17 cellular contexts compared by ENCODE assay signal in genomic region chr16:23406546-23407240, GRCh38.
"Had no signal": no experiment of that assay in that cellular context is flagged by ENCODE, and none has a peak within 500 bp of the region (broad histone marks: within the 10 kb centered on the region; RNA-seq: fewer than 3 reads in every experiment).

No MANE protein-coding gene starts in this region.

- H3K4me3 ChIP-seq: heart right ventricle, thoracic aorta, upper lobe of left lung had no signal

- H3K9me3 ChIP-seq: heart right ventricle, thoracic aorta, upper lobe of left lung had no signal

- DNase-seq: activated CD4-positive, alpha-beta T cell treated with anti-CD3 and anti-CD28 coated beads for 1 hour; activated CD4-positive, alpha-beta T cell treated with anti-CD3 and anti-CD28 coated beads, Interleukin-2, amount 50 U/mL, for 1 hour; activated CD8-positive, alpha-beta T cell treated with anti-CD3 and anti-CD28 coated beads, Interleukin-2, amount 10 ng/mL, durations not matched to agents 7 days and 5 days; activated gamma-delta T cell treated with Interleukin-2 at 50 U/mL for 16 hours; aorta; brain microvascular endothelial cell; effector CD8-positive, alpha-beta T cell; heart right ventricle; left colon; naive B cell; occipital lobe; retina; stimulated activated CD4-positive, alpha-beta T cell treated with anti-CD3 and anti-CD28 coated beads, Interleukin-4, amount 100 ng/mL, for 24 hours; stimulated activated naive CD4-positive, alpha-beta T cell treated with Interleukin-2 at 50 U/mL for 16 hours; T-cell; upper lobe of left lung had no signal

- H3K27me3 ChIP-seq: brain microvascular endothelial cell, heart right ventricle, upper lobe of left lung had no signal

- H3K27ac ChIP-seq: brain microvascular endothelial cell, heart right ventricle, thoracic aorta, upper lobe of left lung had no signal

- ATAC-seq: activated CD8-positive, alpha-beta T cell treated with anti-CD3 and anti-CD28 coated beads, Interleukin-2, amount 10 ng/mL, durations not matched to agents 7 days and 5 days; heart right ventricle; left colon; T-cell had no signal
